In genomic region chr10:17473228-17473950, GRCh38 we compare ENCODE assay signal across 23 cellular contexts. TPM values are rescaled to one million over a fixed set of nuclear protein-coding genes. Genes with fewer than 3 reads are reported as not detected.
"Had no signal": no experiment of that assay in that cellular context is flagged by ENCODE, and none has a peak within 500 bp of the region (broad histone marks: within the 10 kb centered on the region; RNA-seq: fewer than 3 reads in every experiment).

No MANE protein-coding gene starts in this region.

- H3K4me1 ChIP-seq: esophagus squamous epithelium, right lobe of liver, transverse colon had no signal

- H3K27ac ChIP-seq: cardiac muscle cell, esophagus squamous epithelium, hepatocyte, ovary, right lobe of liver, transverse colon, WERI-Rb-1 had no signal

- H3K4me3 ChIP-seq: cardiac muscle cell, esophagus squamous epithelium, hepatocyte, lung, ovary, right lobe of liver, smooth muscle cell, transverse colon had no signal

- H3K79me2 ChIP-seq: hepatocyte had no signal

- DNase-seq: activated CD4-positive, alpha-beta T cell treated with anti-CD3 and anti-CD28 coated beads for 36 hours; activated CD8-positive, alpha-beta T cell treated with anti-CD3 and anti-CD28 coated beads for 36 hours; activated effector memory CD4-positive, alpha-beta T cell treated with Interleukin-2 at 50 U/mL for 16 hours; activated T-cell treated with anti-CD3 and anti-CD28 coated beads, Interleukin-2, amount 50 U/mL, for 4 hours; esophagus squamous epithelium; islet precursor cell; midbrain; ovary; right lobe of liver; stimulated activated CD4-positive, alpha-beta T cell treated with anti-CD3 and anti-CD28 coated beads, Interleukin-4, amount 100 ng/mL, for 4 hours; stimulated activated CD8-positive, alpha-beta memory T cell treated with anti-CD3 and anti-CD28 coated beads, Interleukin-4, amount 100 ng/mL, for 48 hours; stimulated activated naive CD8-positive, alpha-beta T cell treated with anti-CD3 and anti-CD28 coated beads, Interleukin-15, Interleukin-2, amounts not matched to agents 100 U/mL and 50 U/mL, for 24 hours; transverse colon; WERI-Rb-1 had no signal

- H3K9me3 Mint-ChIP-seq: activated CD8-positive, alpha-beta T cell treated with anti-CD3 and anti-CD28 coated beads for 36 hours; activated naive CD4-positive, alpha-beta T cell treated with anti-CD3 and anti-CD28 coated beads, Interleukin-2, amount 50 U/mL, for 24 hours; neural crest cell had no signal

- H3K4me1 Mint-ChIP-seq: neural crest cell had no signal

- H3K27me3 ChIP-seq: cardiac muscle cell, hepatocyte, ovary, right lobe of liver, transverse colon had no signal

- H3K36me3 ChIP-seq: cardiac muscle cell, esophagus squamous epithelium, ovary, right lobe of liver, transverse colon, WERI-Rb-1 had no signal

- H3K4me2 ChIP-seq: hepatocyte, smooth muscle cell had no signal

- H3K4me3 Mint-ChIP-seq: activated CD4-positive, alpha-beta T cell treated with anti-CD3 and anti-CD28 coated beads for 36 hours; activated CD8-positive, alpha-beta T cell treated with anti-CD3 and anti-CD28 coated beads for 36 hours; activated naive CD4-positive, alpha-beta T cell treated with anti-CD3 and anti-CD28 coated beads, Interleukin-2, amount 50 U/mL, for 24 hours; activated T-cell treated with anti-CD3 and anti-CD28 coated beads, Interleukin-2, amount 50 U/mL, for 4 hours; neural crest cell; T-helper 2 cell treated with Interferon-gamma antibody and Interleukin-4, amounts not matched to agents 5 μg/mL and 100 μg/mL, for 36 hours had no signal

- H3K27ac Mint-ChIP-seq: activated CD4-positive, alpha-beta T cell treated with anti-CD3 and anti-CD28 coated beads for 36 hours; activated CD8-positive, alpha-beta T cell treated with anti-CD3 and anti-CD28 coated beads for 36 hours; activated naive CD4-positive, alpha-beta T cell treated with anti-CD3 and anti-CD28 coated beads, Interleukin-2, amount 50 U/mL, for 24 hours; T-helper 2 cell treated with Interferon-gamma antibody and Interleukin-4, amounts not matched to agents 5 μg/mL and 100 μg/mL, for 36 hours had no signal

- ATAC-seq: activated CD4-positive, alpha-beta T cell treated with anti-CD3 and anti-CD28 coated beads for 36 hours; activated CD8-positive, alpha-beta T cell treated with anti-CD3 and anti-CD28 coated beads for 36 hours; activated T-cell treated with anti-CD3 and anti-CD28 coated beads, Interleukin-2, amount 50 U/mL, for 4 hours; right lobe of liver; stimulated activated naive CD8-positive, alpha-beta T cell treated with anti-CD3 and anti-CD28 coated beads, Interleukin-15, Interleukin-2, amounts not matched to agents 100 U/mL and 50 U/mL, for 24 hours had no signal

RNA-seq across cellular contexts. Expression of gene ST8SIA6, which starts 19.0 kb away (rescaled TPM):
- total RNA-seq: activated CD4-positive, alpha-beta T cell treated with anti-CD3 and anti-CD28 coated beads for 36 hours; activated CD8-positive, alpha-beta T cell treated with anti-CD3 and anti-CD28 coated beads for 36 hours; cardiac muscle cell; fibroblast of villous mesenchyme; hepatocyte; myocyte; neural crest cell; smooth muscle cell had no signal
